In the genomic region with DNA sequence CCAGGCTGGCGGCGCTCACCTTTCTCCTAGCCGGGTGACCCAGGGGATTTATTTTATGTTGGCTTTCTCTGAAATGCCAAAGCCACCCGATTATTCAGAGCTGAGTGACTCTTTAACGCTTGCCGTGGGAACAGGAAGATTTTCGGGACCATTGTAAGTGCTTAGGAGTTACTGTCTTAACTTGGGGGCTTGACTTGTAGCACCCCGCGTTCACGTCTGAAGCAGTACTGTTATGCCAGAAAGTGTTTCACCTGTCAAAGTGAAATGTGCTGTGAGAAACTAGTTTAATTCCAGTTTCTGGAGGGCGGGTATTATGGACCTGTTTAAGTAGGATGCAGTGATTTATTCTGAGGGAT, we compare ENCODE assay signal across 8 cellular contexts. TPM values are rescaled to one million over a fixed set of nuclear protein-coding genes. Genes with fewer than 3 reads are reported as not detected.
DNase-seq lines count a peak whose midpoint lies in the region; ATAC-seq and TF ChIP-seq lines count a peak whose summit lies in the region.

No MANE protein-coding gene starts in this region.

- H3K9me3 Mint-ChIP-seq in mesothelial cell of epicardium = no peaks in the 10 kb centered on the region

- peaks cover 17% of the 10 kb centered on the region for H3K4me1 Mint-ChIP-seq in mesothelial cell of epicardium

- CTCF ChIA-PET in GM10248 (lab: Yijun Ruan, JAX) = interaction anchor here (0.8 to 3.9 kb wide), 8 partner anchors 8 to 233 kb away, joined by 3 to 35 read pairs (median 5); partner anchors contain the start of genes GON7 and UBR7

- no peak for TF ChIP-seq POLR2A in breast epithelium (IDR thresholded peaks at IDR 0.05)

- H3K4me3 ChIP-seq in breast epithelium = peak overlapping the region; percentile 92 to 97 (median 96)

- peaks cover 6% of the 10 kb centered on the region for H3K36me3 Mint-ChIP-seq in mesothelial cell of epicardium

- H3K27ac Mint-ChIP-seq in mesothelial cell of epicardium = peak overlapping the region; percentile 96

- peak overlapping the region; percentile 92 to 98 for H3K27ac ChIP-seq in breast epithelium

- ATAC-seq in HG03520 (IDR thresholded peaks at IDR 0.05; ENCODE audit: unreplicated experiment) (peak; percentile 0), GM18519 (IDR thresholded peaks at IDR 0.05; ENCODE audit: low FRiP score, unreplicated experiment) (no peak)

- H3K4me3 Mint-ChIP-seq in mesothelial cell of epicardium = peak overlapping the region; percentile 92

- intact Hi-C loops in breast epithelium (cut with DNase I; ENCODE audit: low total_unique reads) = no loop called here

- DNase-seq in GM10248 (ENCODE audit: extremely low spot score) (peak; percentile 20), breast epithelium (ENCODE audit: low spot score in 2 of 2) (no peak), mesothelial cell of epicardium (ENCODE audit: low spot score in 2 of 2, unreplicated experiment in 2 of 2) (no peak), COLO829 (ENCODE audit: low spot score) (no peak), activated gamma-delta T cell treated with Interleukin-2 at 50 U/mL for 16 hours (no peak)
- no peak for DNase-seq in stimulated activated CD4-positive, alpha-beta T cell treated with anti-CD3 and anti-CD28 coated beads, Interleukin-12 subunit alpha, Interleukin-12 subunit beta, amount 100 ng/mL, for 4 hours

- H3K4me1 ChIP-seq in breast epithelium = peaks cover 0 to 20% of the 10 kb centered on the region in 2 donors

- POLR2A ChIA-PET in GM10248 (lab: Yijun Ruan, JAX) = interaction anchor here (0.9 to 1.5 kb wide), 5 partner anchors 9 to 363 kb away, joined by 3 to 9 read pairs (median 4); partner anchors contain the start of genes GON7 and UBR7

- TF ChIP-seq CTCF in GM10248 (IDR thresholded peaks at IDR 0.05; ENCODE audit: control extremely low read depth, extremely low read depth, low read depth, missing control alignments) (no peak), breast epithelium (IDR thresholded peaks at IDR 0.05) (no peak), mesothelial cell of epicardium (IDR thresholded peaks at IDR 0.05; ENCODE audit: unreplicated experiment) (no peak)

- H3K27me3 Mint-ChIP-seq in mesothelial cell of epicardium (ENCODE audit: low read depth) = no peaks in the 10 kb centered on the region

- no peaks in the 10 kb centered on the region for H3K27me3 ChIP-seq in breast epithelium

- H3K36me3 ChIP-seq in breast epithelium = no peaks in the 10 kb centered on the region

- H3K9me3 ChIP-seq in breast epithelium = no peaks in the 10 kb centered on the region

RNA-seq across cellular contexts. Expression of gene LYSET, which starts 0.2 kb away (rescaled TPM):
- total RNA-seq in breast epithelium (10 to 100 TPM; 10.8 to 14.9 (median 11.4) TPM), mesothelial cell of epicardium (13.7 to 17.4 TPM (median 14.7 TPM) in 3 replicates)

RNA-seq across cellular contexts. Expression of gene MOAP1, which starts 0.6 kb away (rescaled TPM):
- total RNA-seq in breast epithelium = 10 to 100 TPM; 29.0 to 35.9 (median 31.1) TPM
- 25.2 to 26.6 TPM (median 26.1 TPM) in 3 replicates for total RNA-seq in mesothelial cell of epicardium

RNA-seq across cellular contexts. Expression of gene GON7, which starts 21.6 kb away (rescaled TPM):
- total RNA-seq in breast epithelium (10 to 100 TPM in 2 of 3 donors, 1 to 10 TPM in 1; 8.5 to 12.1 (median 11.1) TPM), mesothelial cell of epicardium (5.0 to 5.6 TPM (median 5.3 TPM) in 3 replicates)

RNA-seq across cellular contexts. Expression of gene UBR7, which starts 21.7 kb away (rescaled TPM):
- 10 to 100 TPM; 21.0 to 34.7 (median 31.0) TPM for total RNA-seq in breast epithelium
- total RNA-seq in mesothelial cell of epicardium = 13.1 to 13.9 TPM (median 13.8 TPM) in 3 replicates
